In the genomic region with DNA sequence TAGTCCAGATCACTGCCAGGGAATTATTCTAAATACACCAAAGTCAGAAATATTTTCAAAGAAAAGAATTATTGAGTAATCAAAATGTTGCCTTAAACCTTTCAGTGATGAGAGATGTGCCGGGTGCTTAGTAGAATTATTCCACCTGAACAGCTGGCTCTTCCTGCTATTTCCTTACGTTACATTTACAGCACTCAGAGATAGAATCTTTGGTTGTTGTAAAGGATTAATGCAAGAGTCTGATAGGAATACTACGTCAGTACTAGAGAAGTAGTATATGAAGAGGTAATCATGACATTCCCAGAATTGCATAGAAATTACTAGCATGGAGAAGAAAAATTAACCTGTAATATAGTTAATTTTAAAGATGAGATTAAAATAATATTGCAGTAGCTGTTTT, we compare ENCODE assay signal across 18 cellular contexts. TPM values are rescaled to one million over a fixed set of nuclear protein-coding genes. Genes with fewer than 3 reads are reported as not detected.
DNase-seq lines count a peak whose midpoint lies in the region; ATAC-seq, FAIRE-seq and TF ChIP-seq lines count a peak whose summit lies in the region.
"Had no signal": no experiment of that assay in that cellular context is flagged by ENCODE, and none has a peak within 500 bp of the region (broad histone marks: within the 10 kb centered on the region; RNA-seq: fewer than 3 reads in every experiment).

No MANE protein-coding gene starts in this region.

- H3K36me3 ChIP-seq in DND-41 (ENCODE audit: insufficient read depth, low read length) (no peaks in the 10 kb centered on the region), RWPE2 (ENCODE audit: low read depth) (no peaks in the 10 kb centered on the region), kidney (ENCODE audit: control insufficient read depth in 1 of 2, insufficient read depth in 2 of 2, low read length in 2 of 2) (no peaks in the 10 kb centered on the region), adrenal gland (replicated peaks in 1 of 2) (no peaks in the 10 kb centered on the region)
- H3K36me3 ChIP-seq: heart left ventricle had no signal

- no peak for TF ChIP-seq POLR2A in adrenal gland (IDR thresholded peaks at IDR 0.05)

- no peaks in the 10 kb centered on the region for H3K79me2 ChIP-seq in DND-41 (ENCODE audit: insufficient read depth, low read length)

- no peak overlapping the region for H3K27ac ChIP-seq in DND-41 (ENCODE audit: low read length)
- H3K27ac ChIP-seq in RWPE2 (ENCODE audit: poor library complexity, severe bottlenecking): no peak overlapping the region
- no peak overlapping the region for H3K27ac ChIP-seq in kidney (ENCODE audit: low read depth in 2 of 2, low read length in 2 of 2)
- H3K27ac ChIP-seq in skin epidermis: peak overlapping the region in 6 of 21 experiments; percentile 12 to 66 (median 38)
- H3K27ac ChIP-seq in adrenal gland: no peak overlapping the region
- H3K27ac ChIP-seq: heart left ventricle had no signal

- WGBS in adrenal gland, 4 donors: 46 to 61% (median 59%) methylated on average over 3 of the region's 3 CpGs

- H3K4me3 ChIP-seq in DND-41 (ENCODE audit: low read depth in 1 of 2, low read length in 2 of 2) (no peak overlapping the region; a peak in 1 of 4 replicates), RWPE2 (ENCODE audit: severe bottlenecking) (peak overlapping the region; percentile 15), kidney (ENCODE audit: low read length in 2 of 2) (peak overlapping the region; percentile 86 to 89), skin epidermis (peak overlapping the region in 5 of 7 experiments; percentile 8 to 30 (median 24)), adrenal gland (peak overlapping the region in 1 of 4 donors; percentile 52)
- H3K4me3 ChIP-seq: heart left ventricle had no signal

- DNase-seq in DND-41: no peak
- DNase-seq in RWPE2 (ENCODE audit: low spot score): no peak
- DNase-seq in kidney: no peak
- DNase-seq in dermis blood vessel endothelial cell: no peak
- no peak for DNase-seq in adrenal gland
- DNase-seq: activated CD8-positive, alpha-beta memory T cell treated with anti-CD3 and anti-CD28 coated beads for 24 hours; activated effector memory CD4-positive, alpha-beta T cell treated with anti-CD3 and anti-CD28 coated beads, Interleukin-2, amount 50 U/mL, for 16 hours; anterior cingulate cortex; C1 segment of cervical spinal cord; heart left ventricle; kidney glomerular epithelial cell; NCI-H187 treated with DMSO at 0.1 percent for 48 hours; SW 1271 had no signal

- ATAC-seq in DND-41 (ENCODE audit: insufficient read depth, low read depth) (no peak), RWPE2 (ENCODE audit: low read depth) (no peak), HG02678 (IDR thresholded peaks at IDR 0.05; ENCODE audit: unreplicated experiment) (no peak), HG03139 (IDR thresholded peaks at IDR 0.05; ENCODE audit: unreplicated experiment) (no peak)
- ATAC-seq: heart left ventricle; naive thymus-derived CD4-positive, alpha-beta T cell had no signal

- peak overlapping the region; percentile 20; the same call in 1 of the 2 replicates for H3K4me2 ChIP-seq in DND-41 (ENCODE audit: insufficient read depth, low read length)

- TF ChIP-seq CTCF in DND-41 (IDR thresholded peaks at IDR 0.05; ENCODE audit: borderline replicate concordance, extremely low read depth, low read length, poor library complexity, severe bottlenecking): no peak
- TF ChIP-seq CTCF in RWPE2 (IDR thresholded peaks at IDR 0.05; ENCODE audit: poor library complexity, severe bottlenecking): no peak
- TF ChIP-seq CTCF in kidney (IDR thresholded peaks at IDR 0.05; ENCODE audit: borderline replicate concordance, extremely low read depth, insufficient read depth): no peak
- no peak for TF ChIP-seq CTCF in adrenal gland (IDR thresholded peaks at IDR 0.05)

- H3K27me3 ChIP-seq in DND-41 (ENCODE audit: insufficient read depth, low read length, poor library complexity) (no peaks in the 10 kb centered on the region), RWPE2 (ENCODE audit: insufficient read depth, poor library complexity, severe bottlenecking) (no peaks in the 10 kb centered on the region), adrenal gland (no peaks in the 10 kb centered on the region)
- H3K27me3 ChIP-seq: heart left ventricle had no signal

- H3K9me3 ChIP-seq in DND-41 (ENCODE audit: insufficient read depth, low read length, severe bottlenecking): no peaks in the 10 kb centered on the region
- no peaks in the 10 kb centered on the region for H3K9me3 ChIP-seq in RWPE2 (ENCODE audit: severe bottlenecking)
- no peaks in the 10 kb centered on the region for H3K9me3 ChIP-seq in kidney (ENCODE audit: control insufficient read depth in 1 of 2, low read length in 2 of 2)
- H3K9me3 ChIP-seq in adrenal gland (replicated peaks in 1 of 3): no peaks in the 10 kb centered on the region
- H3K9me3 ChIP-seq: heart left ventricle had no signal

- H2AFZ ChIP-seq in DND-41 (ENCODE audit: low read depth, low read length): peak overlapping the region; percentile 15; the same call in 1 of the 2 replicates

- H3K9ac ChIP-seq in DND-41 (ENCODE audit: low read depth, low read length): no peak overlapping the region
- H3K9ac ChIP-seq in kidney (ENCODE audit: low read length in 2 of 2): no peak overlapping the region

- intact Hi-C loops in kidney (cut with DNase I): no loop called here
- intact Hi-C loops in adrenal gland (cut with DNase I): no loop called here

- FAIRE-seq in kidney (lab: Jason Lieb, UNC): no peak
- FAIRE-seq: RCC 7860 had no signal

- H4K20me1 ChIP-seq in DND-41 (ENCODE audit: insufficient read depth, low read length): no peaks in the 10 kb centered on the region

- H3K4me1 ChIP-seq in DND-41 (ENCODE audit: insufficient read depth, low read length) (peaks cover 8% of the 10 kb centered on the region; the same call in 1 of the 2 replicates), RWPE2 (ENCODE audit: insufficient read depth, poor library complexity, severe bottlenecking) (peaks cover 16% of the 10 kb centered on the region), kidney (ENCODE audit: control insufficient read depth in 1 of 2, insufficient read depth in 1 of 2, low read depth in 1 of 2, low read length in 2 of 2) (no peaks in the 10 kb centered on the region), adrenal gland (replicated peaks in 1 of 2) (peaks cover 0 to 12% of the 10 kb centered on the region in 2 donors)

RNA-seq across cellular contexts. Expression of gene ZDHHC23, which starts 50.9 kb away (rescaled TPM):
- total RNA-seq in kidney (20.1 TPM), dermis blood vessel endothelial cell (14.9 and 21.4 TPM in 2 replicates), adrenal gland (1 to 10 TPM in 7 of 8 donors, under 1 TPM in 1; 0.24 to 4.2 (median 1.9) TPM)
- polyA plus RNA-seq in kidney (ENCODE audit: insufficient read depth, low read depth, low replicate concordance) (4.8 TPM), adrenal gland (1 to 10 TPM in 1 of 3 donors, under 1 TPM in 2; 0.72 to 2.3 (median 0.74) TPM)

RNA-seq across cellular contexts. Expression of gene GRAMD1C, which starts 58.3 kb away (rescaled TPM):
- total RNA-seq in kidney (21.0 TPM), dermis blood vessel endothelial cell (58.2 and 65.7 TPM in 2 replicates), adrenal gland (1 to 10 TPM; 1.4 to 9.4 (median 4.2) TPM)
- polyA plus RNA-seq in kidney (ENCODE audit: insufficient read depth, low read depth, low replicate concordance) (21.0 TPM), adrenal gland (1 to 10 TPM; 2.5 to 8.3 (median 4.8) TPM)

Comparison
In these comparisons a context has a peak if more than half of its experiments do, and no peak if none do; other contexts are left out.
1. H3K4me3 ChIP-seq: peak in RWPE2 (single experiment), kidney (2 of 2) and skin epidermis (5 of 7); none in DND-41 (0 of 2).